ENCODE assay signal across 20 cellular contexts in genomic region chr2:152823901-152824300, GRCh38.
"Had no signal": no experiment of that assay in that cellular context is flagged by ENCODE, and none has a peak within 500 bp of the region (broad histone marks: within the 10 kb centered on the region; RNA-seq: fewer than 3 reads in every experiment).

No MANE protein-coding gene starts in this region.

- H3K27ac Mint-ChIP-seq: dendritic cell treated with granulocyte-macrophage colony-stimulating factor and Interleukin-4, amounts not matched to agents 40 ng/mL and 50 ng/mL, for 4 days; effector memory CD8-positive, alpha-beta T cell; nephron progenitor cell; stimulated activated naive B cell treated with anti-CD40 and anti-IgM and Interleukin-4, amounts not matched to agents 10 μg/mL and 1 μg/mL and 100 μg/mL, for 72 hours; type B pancreatic cell had no signal

- H3K4me3 ChIP-seq: esophagus squamous epithelium, gastroesophageal sphincter, right atrium auricular region, sigmoid colon, skin epidermis, stomach had no signal

- H3K4me3 Mint-ChIP-seq: dendritic cell treated with granulocyte-macrophage colony-stimulating factor and Interleukin-4, amounts not matched to agents 40 ng/mL and 50 ng/mL, for 4 days; effector memory CD8-positive, alpha-beta T cell; nephron progenitor cell; stimulated activated naive B cell treated with anti-CD40 and anti-IgM and Interleukin-4, amounts not matched to agents 10 μg/mL and 1 μg/mL and 100 μg/mL, for 72 hours; type B pancreatic cell had no signal

- H3K27me3 Mint-ChIP-seq: dendritic cell treated with granulocyte-macrophage colony-stimulating factor and Interleukin-4, amounts not matched to agents 40 ng/mL and 50 ng/mL, for 4 days; type B pancreatic cell had no signal

- H3K9me3 ChIP-seq: esophagus squamous epithelium, gastroesophageal sphincter, right atrium auricular region, sigmoid colon, stomach had no signal

- H3K4me1 Mint-ChIP-seq: nephron progenitor cell; stimulated activated naive B cell treated with anti-CD40 and anti-IgM and Interleukin-4, amounts not matched to agents 10 μg/mL and 1 μg/mL and 100 μg/mL, for 72 hours had no signal

- H3K9me3 Mint-ChIP-seq: dendritic cell treated with granulocyte-macrophage colony-stimulating factor and Interleukin-4, amounts not matched to agents 40 ng/mL and 50 ng/mL, for 4 days; effector memory CD8-positive, alpha-beta T cell; nephron progenitor cell; stimulated activated naive B cell treated with anti-CD40 and anti-IgM and Interleukin-4, amounts not matched to agents 10 μg/mL and 1 μg/mL and 100 μg/mL, for 72 hours; type B pancreatic cell had no signal

- ATAC-seq: effector memory CD8-positive, alpha-beta T cell; gastroesophageal sphincter; left lobe of liver; stimulated activated naive B cell treated with anti-CD40 and anti-IgM and Interleukin-4, amounts not matched to agents 10 μg/mL and 1 μg/mL and 100 μg/mL, for 72 hours had no signal

- H3K4me1 ChIP-seq: esophagus squamous epithelium, right atrium auricular region, stomach had no signal

- H3K36me3 Mint-ChIP-seq: stimulated activated naive B cell treated with anti-CD40 and anti-IgM and Interleukin-4, amounts not matched to agents 10 μg/mL and 1 μg/mL and 100 μg/mL, for 72 hours; type B pancreatic cell had no signal

- H3K36me3 ChIP-seq: esophagus squamous epithelium, gastroesophageal sphincter, right atrium auricular region, sigmoid colon, stomach had no signal

- H3K27ac ChIP-seq: esophagus squamous epithelium, gastroesophageal sphincter, right atrium auricular region, sigmoid colon, skin epidermis, stomach had no signal

- DNase-seq: effector memory CD8-positive, alpha-beta T cell; esophagus squamous epithelium; foreskin fibroblast; glutamatergic neuron; islet precursor cell; mammary epithelial cell; midbrain; nephron progenitor cell; sigmoid colon; stimulated activated CD4-positive, alpha-beta T cell treated with anti-CD3 and anti-CD28 coated beads, Interleukin-2, amount 100 ng/mL, for 24 hours; stimulated activated CD4-positive, alpha-beta T cell treated with anti-CD3 and anti-CD28 coated beads, Interleukin-4, amount 100 ng/mL, for 4 hours; stimulated activated naive B cell treated with anti-CD40 and anti-IgM and Interleukin-4, amounts not matched to agents 10 μg/mL and 1 μg/mL and 100 μg/mL, for 72 hours; stomach; substantia nigra had no signal

- H3K27me3 ChIP-seq: esophagus squamous epithelium, gastroesophageal sphincter, right atrium auricular region, sigmoid colon, stomach had no signal
